In genomic region chr9:97502222-97502983, GRCh38 we compare ENCODE assay signal across 1 cellular context.
TF ChIP-seq lines count a peak whose summit lies in the region.

No MANE protein-coding gene starts in this region.

TF ChIP-seq in HepG2, 621 proteins besides CTCF, POLR2A, EP300 and RAD21 (continued from another document):
- TF ChIP-seq ZHX2 (IDR thresholded peaks at IDR 0.05; ENCODE audit: low read depth), result no peak
- no peak for TF ChIP-seq ZHX2 (CRISPR knock-in tag; IDR thresholded peaks at IDR 0.05; ENCODE audit: borderline replicate concordance)
- TF ChIP-seq ZBTB46 (CRISPR knock-in tag; IDR thresholded peaks at IDR 0.05; ENCODE audit: borderline replicate concordance), result no peak
- TF ChIP-seq HMGA1 (CRISPR knock-in tag; conservative IDR thresholded peaks at IDR 0.05), result no peak
- no peak for TF ChIP-seq ZSCAN29 (CRISPR knock-in tag; conservative IDR thresholded peaks at IDR 0.05)
- no peak for TF ChIP-seq TEAD3 (CRISPR knock-in tag; optimal IDR thresholded peaks at IDR 0.05; ENCODE audit: borderline replicate concordance)
- TF ChIP-seq HHEX (CRISPR knock-in tag; IDR thresholded peaks at IDR 0.05), result no peak
